8 cellular contexts compared by ENCODE assay signal in genomic region chr6:15331143-15331542, GRCh38.
DNase-seq lines count a peak whose midpoint lies in the region; ATAC-seq, FAIRE-seq and TF ChIP-seq lines count a peak whose summit lies in the region.
"Had no signal": no experiment of that assay in that cellular context is flagged by ENCODE, and none has a peak within 500 bp of the region (broad histone marks: within the 10 kb centered on the region; RNA-seq: fewer than 3 reads in every experiment).

No MANE protein-coding gene starts in this region.

- H2AFZ ChIP-seq in K562 (ENCODE audit: low read depth, low read length), result no peak overlapping the region
- H2AFZ ChIP-seq in osteoblast (ENCODE audit: low read length), result no peak overlapping the region
- H2AFZ ChIP-seq: parathyroid adenoma had no signal

- intact Hi-C loops in K562 (cut with micrococcal nuclease), result no loop called here

- H3K4me1 ChIP-seq in K562 (replicated peaks in 1 of 2; ENCODE audit: control insufficient read depth in 2 of 2, insufficient read depth in 2 of 2, low read length in 2 of 2) (peaks cover 10 to 25% of the 10 kb centered on the region in 2 experiments), osteoblast (ENCODE audit: insufficient read depth, low read length) (peaks cover 40% of the 10 kb centered on the region)

- no peak for TF ChIP-seq CTCF in GM12864 (IDR thresholded peaks at IDR 0.05; ENCODE audit: low read depth, low read length, missing control alignments)
- no peak for TF ChIP-seq CTCF in K562 (IDR thresholded peaks at IDR 0.05 in 2 of 3, conservative IDR thresholded peaks at IDR 0.05 in 1 of 3; ENCODE audit: insufficient read depth in 2 of 3, low read depth in 1 of 3, low read length in 3 of 3)
- no peak for TF ChIP-seq CTCF in osteoblast (IDR thresholded peaks at IDR 0.05; ENCODE audit: extremely low read depth, low read depth, low read length)

- DNase-seq in GM12864 (ENCODE audit: low read depth) (no peak), HT1080 (ENCODE audit: low read depth) (peak; percentile 44), K562 (ENCODE audit: extremely low read depth in 1 of 4, low spot score in 3 of 4) (no peak), osteoblast (ENCODE audit: insufficient read length, low spot score, missing footprints) (no peak)

- H4K20me1 ChIP-seq in K562 (replicated peaks; ENCODE audit: control insufficient read depth, insufficient read depth, low read length) (peaks cover 64% of the 10 kb centered on the region), osteoblast (ENCODE audit: insufficient read depth, low read length) (peaks cover 32% of the 10 kb centered on the region)

- ATAC-seq in K562 (no peak), GM21423 (IDR thresholded peaks at IDR 0.05; ENCODE audit: unreplicated experiment) (no peak), GM21526 (IDR thresholded peaks at IDR 0.05; ENCODE audit: low FRiP score, unreplicated experiment) (no peak), HG03039 (IDR thresholded peaks at IDR 0.05; ENCODE audit: unreplicated experiment) (no peak)

- no peak for TF ChIP-seq POLR2A in K562 (conservative IDR thresholded peaks at IDR 0.05)

- H3K27ac ChIP-seq in K562 (ENCODE audit: extremely low read depth, low read depth, low read length), result no peak overlapping the region
- H3K27ac ChIP-seq in osteoblast (ENCODE audit: low read depth, low read length), result peak overlapping the region; percentile 87
- H3K27ac ChIP-seq: parathyroid adenoma had no signal

- no peak for FAIRE-seq in K562 (lab: Jason Lieb, UNC)

- H3K79me2 ChIP-seq in K562 (ENCODE audit: control insufficient read depth, insufficient read depth, low read length) (peaks cover 97% of the 10 kb centered on the region), osteoblast (ENCODE audit: insufficient read depth, low read length) (peaks cover 76% of the 10 kb centered on the region)

- 0 out of 3 replicates have a peak, but pooled peaks cover 5% of the 10 kb centered on the region for H3K36me3 ChIP-seq in K562 (ENCODE audit: control insufficient read depth, insufficient read depth, low read length)
- no peaks in the 10 kb centered on the region for H3K36me3 ChIP-seq in osteoblast (ENCODE audit: insufficient read depth, low read length)

- H3K9me1 ChIP-seq in K562 (ENCODE audit: control insufficient read depth, insufficient read depth, low read length), result no peaks in the 10 kb centered on the region

- H3K27me3 ChIP-seq in K562 (ENCODE audit: control insufficient read depth in 2 of 2, insufficient read depth in 2 of 2, low read length in 2 of 2) (no peaks in the 10 kb centered on the region), osteoblast (ENCODE audit: insufficient read depth, low read length) (no peaks in the 10 kb centered on the region)

- TF ChIP-seq EP300 in K562 (IDR thresholded peaks at IDR 0.05; ENCODE audit: low read length), result no peak

- H3K9me3 ChIP-seq in K562 (replicated peaks; ENCODE audit: control insufficient read depth, insufficient read depth, low read depth, low read length) (no peaks in the 10 kb centered on the region), osteoblast (ENCODE audit: low read depth, low read length) (no peaks in the 10 kb centered on the region)

- POLR2A ChIA-PET in K562 (lab: Yijun Ruan, JAX), result interaction anchor here (1.1 to 1.2 kb wide), 2 partner anchors 10 to 14 kb away, joined by 3 to 4 read pairs; no protein-coding TSS in a partner anchor

- no peak for TF ChIP-seq RAD21 in K562 (CRISPR knock-in tag; conservative IDR thresholded peaks at IDR 0.05 in 1 of 2, IDR thresholded peaks at IDR 0.05 in 1 of 2)

- H3K9ac ChIP-seq in K562 (ENCODE audit: insufficient read depth in 1 of 2, low read depth in 2 of 2, low read length in 2 of 2), result no peak overlapping the region
- H3K9ac ChIP-seq: parathyroid adenoma had no signal

- CTCF ChIA-PET in K562 (lab: Yijun Ruan, JAX; ENCODE audit: low intra/inter-chr PET ratio), result no interaction called here

- in situ Hi-C loops in K562 (cut with MboI), result loop anchor here (5.0 kb wide), 1 partner anchor 56 kb away; no protein-coding TSS in a partner anchor

- H3K4me3 ChIP-seq in GM12864 (ENCODE audit: low read depth, low read length) (peak overlapping the region; percentile 29; the same call in 1 of the 2 replicates), K562 (no peak overlapping the region), osteoblast (ENCODE audit: insufficient read depth, low read length) (no peak overlapping the region)

- no TSS peak for BruUV-seq in K562 (replicated peaks; lab: Mats Ljungman, UMichigan)

- no peak overlapping the region for H3K4me2 ChIP-seq in K562 (ENCODE audit: insufficient read depth, low read length)
- peak overlapping the region; percentile 9 for H3K4me2 ChIP-seq in osteoblast (ENCODE audit: insufficient read depth, low read length)

TF ChIP-seq in K562, 482 proteins besides CTCF, POLR2A, EP300 and RAD21 (continues in another document):
- TF ChIP-seq ZSCAN32 (CRISPR knock-in tag; IDR thresholded peaks at IDR 0.05), result no peak
- no peak for TF ChIP-seq NCOA4 (IDR thresholded peaks at IDR 0.05; ENCODE audit: partially characterized antibody)
- TF ChIP-seq ZNF24 (IDR thresholded peaks at IDR 0.05), result no peak
- TF ChIP-seq STAT5A (IDR thresholded peaks at IDR 0.05; ENCODE audit: borderline replicate concordance, low read length), result no peak
- TF ChIP-seq BCOR (IDR thresholded peaks at IDR 0.05), result no peak
- no peak for TF ChIP-seq ASH1L (IDR thresholded peaks at IDR 0.05; ENCODE audit: borderline replicate concordance, low read depth, partially characterized antibody)
- no peak for TF ChIP-seq ARID4B (CRISPR knock-in tag; IDR thresholded peaks at IDR 0.05)
- TF ChIP-seq CEBPG (CRISPR knock-in tag; IDR thresholded peaks at IDR 0.05), result no peak; the same call in 1 of the 2 replicates
- TF ChIP-seq CEBPG (tag; conservative IDR thresholded peaks at IDR 0.05 in 1 of 2, IDR thresholded peaks at IDR 0.05 in 1 of 2), result peak; percentile 31 to 47; a peak in 2 of 4 replicates
- peak; percentile 84 for TF ChIP-seq ATF3 (IDR thresholded peaks at IDR 0.05)
- no peak for TF ChIP-seq ATF3 (CRISPR knock-in tag; conservative IDR thresholded peaks at IDR 0.05)
- TF ChIP-seq ZNF584 (CRISPR knock-in tag; IDR thresholded peaks at IDR 0.05; ENCODE audit: low read depth), result no peak
- TF ChIP-seq NELFE (IDR thresholded peaks at IDR 0.05; ENCODE audit: insufficient read depth, insufficient read length), result no peak
- no peak for TF ChIP-seq JUN (IDR thresholded peaks at IDR 0.05; ENCODE audit: borderline replicate concordance, low read depth, low read length)
- TF ChIP-seq JUN (CRISPR knock-in tag; IDR thresholded peaks at IDR 0.05; ENCODE audit: borderline replicate concordance), result no peak
- TF ChIP-seq CEBPB (tag; IDR thresholded peaks at IDR 0.05), result peak; percentile 68
- no peak for TF ChIP-seq ZNF140 (CRISPR knock-in tag; IDR thresholded peaks at IDR 0.05)
- TF ChIP-seq MYNN (IDR thresholded peaks at IDR 0.05), result no peak
- no peak for TF ChIP-seq MYNN (CRISPR knock-in tag; IDR thresholded peaks at IDR 0.05)
- TF ChIP-seq JUND (IDR thresholded peaks at IDR 0.05; ENCODE audit: borderline replicate concordance, low read depth, low read length), result peak; percentile 65; the same call in 1 of the 2 replicates
- TF ChIP-seq JUND (tag; IDR thresholded peaks at IDR 0.05; ENCODE audit: borderline replicate concordance, low read depth, low read length), result peak; percentile 42; the same call in 1 of the 3 replicates
- TF ChIP-seq ZNF507 (tag; conservative IDR thresholded peaks at IDR 0.05), result no peak
- TF ChIP-seq RNF2 (IDR thresholded peaks at IDR 0.05), result no peak
- TF ChIP-seq ZKSCAN8 (CRISPR knock-in tag; IDR thresholded peaks at IDR 0.05), result no peak
- TF ChIP-seq NR2C1 (IDR thresholded peaks at IDR 0.05), result no peak
- no peak for TF ChIP-seq NR2C1 (tag; IDR thresholded peaks at IDR 0.05)
- TF ChIP-seq ARID1B (IDR thresholded peaks at IDR 0.05), result peak; percentile 41
- no peak for TF ChIP-seq TARDBP (IDR thresholded peaks at IDR 0.05)
